In the genomic region with DNA sequence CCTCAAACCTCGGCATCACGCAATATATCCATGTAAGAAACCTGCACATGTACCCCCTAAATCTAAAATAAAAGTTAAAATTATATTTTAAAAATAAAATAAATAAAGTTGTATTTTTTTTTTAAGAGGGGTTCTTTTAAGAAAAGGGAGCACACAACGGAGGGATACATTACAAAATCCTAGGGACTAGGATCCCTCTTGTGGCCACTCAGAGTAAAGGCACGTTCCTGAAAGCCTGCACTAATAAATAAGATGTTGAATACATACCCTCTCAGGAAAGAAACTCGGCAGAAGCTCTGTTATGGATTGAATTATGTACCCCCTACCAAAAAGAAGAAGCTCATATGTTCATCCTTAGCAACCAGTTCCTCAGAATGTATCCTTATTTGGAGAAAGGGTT, we compare ENCODE assay signal across 1 cellular context.
TF ChIP-seq lines count a peak whose summit lies in the region.

No MANE protein-coding gene starts in this region.

TF ChIP-seq in GM23338, 12 proteins besides CTCF, POLR2A, EP300 and RAD21:
- TF ChIP-seq, protein P1, sequence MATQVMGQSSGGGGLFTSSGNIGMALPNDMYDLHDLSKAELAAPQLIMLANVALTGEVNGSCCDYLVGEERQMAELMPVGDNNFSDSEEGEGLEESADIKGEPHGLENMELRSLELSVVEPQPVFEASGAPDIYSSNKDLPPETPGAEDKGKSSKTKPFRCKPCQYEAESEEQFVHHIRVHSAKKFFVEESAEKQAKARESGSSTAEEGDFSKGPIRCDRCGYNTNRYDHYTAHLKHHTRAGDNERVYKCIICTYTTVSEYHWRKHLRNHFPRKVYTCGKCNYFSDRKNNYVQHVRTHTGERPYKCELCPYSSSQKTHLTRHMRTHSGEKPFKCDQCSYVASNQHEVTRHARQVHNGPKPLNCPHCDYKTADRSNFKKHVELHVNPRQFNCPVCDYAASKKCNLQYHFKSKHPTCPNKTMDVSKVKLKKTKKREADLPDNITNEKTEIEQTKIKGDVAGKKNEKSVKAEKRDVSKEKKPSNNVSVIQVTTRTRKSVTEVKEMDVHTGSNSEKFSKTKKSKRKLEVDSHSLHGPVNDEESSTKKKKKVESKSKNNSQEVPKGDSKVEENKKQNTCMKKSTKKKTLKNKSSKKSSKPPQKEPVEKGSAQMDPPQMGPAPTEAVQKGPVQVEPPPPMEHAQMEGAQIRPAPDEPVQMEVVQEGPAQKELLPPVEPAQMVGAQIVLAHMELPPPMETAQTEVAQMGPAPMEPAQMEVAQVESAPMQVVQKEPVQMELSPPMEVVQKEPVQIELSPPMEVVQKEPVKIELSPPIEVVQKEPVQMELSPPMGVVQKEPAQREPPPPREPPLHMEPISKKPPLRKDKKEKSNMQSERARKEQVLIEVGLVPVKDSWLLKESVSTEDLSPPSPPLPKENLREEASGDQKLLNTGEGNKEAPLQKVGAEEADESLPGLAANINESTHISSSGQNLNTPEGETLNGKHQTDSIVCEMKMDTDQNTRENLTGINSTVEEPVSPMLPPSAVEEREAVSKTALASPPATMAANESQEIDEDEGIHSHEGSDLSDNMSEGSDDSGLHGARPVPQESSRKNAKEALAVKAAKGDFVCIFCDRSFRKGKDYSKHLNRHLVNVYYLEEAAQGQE (IDR thresholded peaks at IDR 0.05; ENCODE audit: unreplicated experiment), result no peak
